21 cellular contexts compared by ENCODE assay signal in the genomic region with DNA sequence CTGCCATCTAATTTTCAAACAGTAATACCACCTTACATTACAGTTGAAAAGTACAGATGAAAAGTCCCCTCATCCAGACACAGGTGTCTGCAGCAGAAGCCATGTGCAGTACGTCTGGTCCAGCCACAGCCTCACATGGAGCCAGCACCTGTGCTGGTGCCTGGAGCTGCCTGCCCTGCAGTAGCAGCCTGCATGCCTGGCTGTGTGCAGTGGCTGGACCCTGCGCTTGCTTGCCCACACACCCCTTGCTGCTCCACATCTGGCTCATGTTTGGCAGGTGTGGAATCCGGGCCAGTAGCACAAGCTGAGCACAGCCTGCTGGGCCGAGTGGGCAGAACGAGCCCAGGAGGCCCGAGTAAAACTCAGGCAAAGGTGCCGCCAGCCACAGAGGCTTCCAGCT. TPM values are rescaled to one million over a fixed set of nuclear protein-coding genes. Genes with fewer than 3 reads are reported as not detected.
"Had no signal": no experiment of that assay in that cellular context is flagged by ENCODE, and none has a peak within 500 bp of the region (broad histone marks: within the 10 kb centered on the region; RNA-seq: fewer than 3 reads in every experiment).

No MANE protein-coding gene starts in this region.

- H3K36me3 Mint-ChIP-seq: immature natural killer cell, mesothelial cell of epicardium had no signal

- H3K4me1 Mint-ChIP-seq: mesothelial cell of epicardium had no signal

- H3K4me1 ChIP-seq: foreskin keratinocyte had no signal

- H3K4me3 Mint-ChIP-seq: immature natural killer cell, mesothelial cell of epicardium had no signal

- FAIRE-seq: endothelial cell of umbilical vein, frontal cortex had no signal

- H3K27me3 ChIP-seq: dorsolateral prefrontal cortex, esophagus muscularis mucosa, foreskin keratinocyte, gastroesophageal sphincter, heart left ventricle, hepatocyte, left lung had no signal

- H3K36me3 ChIP-seq: esophagus muscularis mucosa, gastroesophageal sphincter, heart left ventricle, left lung, lower lobe of right lung had no signal

- H2AFZ ChIP-seq: hepatocyte had no signal

- H3K4me2 ChIP-seq: hepatocyte had no signal

- H3K4me3 ChIP-seq: coronary artery, dorsolateral prefrontal cortex, esophagus muscularis mucosa, gastroesophageal sphincter, heart left ventricle, hepatocyte, left lung, lower lobe of right lung had no signal

- H3K27ac Mint-ChIP-seq: immature natural killer cell, mesothelial cell of epicardium had no signal

- H3K27ac ChIP-seq: coronary artery, dorsolateral prefrontal cortex, esophagus muscularis mucosa, foreskin keratinocyte, gastroesophageal sphincter, heart left ventricle, hepatocyte, left lung, lower lobe of right lung had no signal

- H3K9me3 ChIP-seq: esophagus muscularis mucosa, gastroesophageal sphincter, heart left ventricle, left lung, lower lobe of right lung had no signal

- DNase-seq: dermis blood vessel endothelial cell; dorsolateral prefrontal cortex; effector CD4-positive, alpha-beta T cell; effector memory CD4-positive, alpha-beta T cell; foreskin keratinocyte; heart left ventricle; hypothalamus; immature natural killer cell; islet precursor cell; left cardiac atrium; left lung; left ventricle myocardium superior; lower lobe of right lung; mesenchymal stem cell had no signal

- H3K9me3 Mint-ChIP-seq: immature natural killer cell, mesothelial cell of epicardium had no signal

- H3K79me2 ChIP-seq: hepatocyte had no signal

- ATAC-seq: foreskin keratinocyte, gastroesophageal sphincter, heart left ventricle, left cardiac atrium, left ventricle myocardium superior had no signal

RNA-seq across cellular contexts. Expression of gene CPM, which starts 21.8 kb away (rescaled TPM):
- total RNA-seq: endothelial cell of umbilical vein had no signal
- polyA plus RNA-seq: endothelial cell of umbilical vein had no signal
